Comparison of ENCODE assay signal across 37 cellular contexts in the genomic region with DNA sequence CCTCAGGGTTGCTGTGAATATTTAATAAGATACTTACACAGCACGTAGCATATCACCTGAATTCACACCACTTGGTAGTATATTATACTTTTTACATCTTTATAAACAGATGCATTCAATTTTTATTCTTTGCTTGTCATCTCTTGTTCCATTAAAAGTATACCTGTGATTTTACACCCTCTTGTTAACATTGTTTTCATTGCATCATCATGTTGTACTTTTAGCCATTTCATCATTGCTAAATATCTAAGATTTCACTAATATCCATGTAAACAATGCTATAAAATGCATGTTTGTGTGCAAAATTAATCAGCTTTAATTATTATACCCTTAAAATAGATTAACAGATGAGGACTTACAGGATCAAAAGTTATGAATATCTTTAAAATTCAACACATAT.
A peak's percentile ranks its signal among the peaks of the same experiment; 100 is the strongest.
DNase-seq lines count a peak whose midpoint lies in the region; ATAC-seq, FAIRE-seq and TF ChIP-seq lines count a peak whose summit lies in the region.
"Had no signal": no experiment of that assay in that cellular context is flagged by ENCODE, and none has a peak within 500 bp of the region (broad histone marks: within the 10 kb centered on the region; RNA-seq: fewer than 3 reads in every experiment).

No MANE protein-coding gene starts in this region.

- H3K14ac ChIP-seq in IMR-90 (replicated peaks; ENCODE audit: low read depth, low read length) = no peak overlapping the region

- H2BK5ac ChIP-seq in IMR-90 (ENCODE audit: low read depth, low read length, poor library complexity, severe bottlenecking) = no peak overlapping the region

- TF ChIP-seq POLR2A in HepG2 (IDR thresholded peaks at IDR 0.05; ENCODE audit: insufficient read depth in 1 of 2, low read depth in 2 of 2, low read length in 2 of 2) = no peak
- no peak for TF ChIP-seq POLR2A in right lobe of liver (IDR thresholded peaks at IDR 0.05)
- no peak for TF ChIP-seq POLR2A in IMR-90 (IDR thresholded peaks at IDR 0.05; ENCODE audit: low read depth, low read length)
- TF ChIP-seq POLR2A in K562 (conservative IDR thresholded peaks at IDR 0.05) = no peak

- no peak overlapping the region for H4K91ac ChIP-seq in IMR-90 (ENCODE audit: insufficient read depth, low read depth, low read length)

- no peak overlapping the region for H4K5ac ChIP-seq in IMR-90 (ENCODE audit: low read depth, low read length)

- H2AFZ ChIP-seq in HepG2 (ENCODE audit: low read length) (no peak overlapping the region), IMR-90 (replicated peaks; ENCODE audit: low read length, poor library complexity) (no peak overlapping the region), K562 (ENCODE audit: low read depth, low read length) (no peak overlapping the region)

- H3K27me3 ChIP-seq in HepG2 (ENCODE audit: control insufficient read depth in 1 of 2, insufficient read depth in 2 of 2, low read length in 2 of 2) (no peaks in the 10 kb centered on the region), right lobe of liver (no peaks in the 10 kb centered on the region), IMR-90 (ENCODE audit: control insufficient read depth, insufficient read depth, low read length) (no peaks in the 10 kb centered on the region), K562 (ENCODE audit: control insufficient read depth in 2 of 2, insufficient read depth in 2 of 2, low read length in 2 of 2) (no peaks in the 10 kb centered on the region)
- H3K27me3 ChIP-seq: BE2C; BLaER1; BLaER1 treated with 17β-estradiol and CSF1 and Interleukin-3, amounts not matched to agents 10 nM and 100 nM had no signal

- H3K36me3 ChIP-seq in HepG2 (replicated peaks in 1 of 2; ENCODE audit: control insufficient read depth in 1 of 2, insufficient read depth in 2 of 2, low read length in 2 of 2) (no peaks in the 10 kb centered on the region), right lobe of liver (no peaks in the 10 kb centered on the region), IMR-90 (ENCODE audit: control insufficient read depth, insufficient read depth, low read length) (no peaks in the 10 kb centered on the region), K562 (ENCODE audit: control insufficient read depth, insufficient read depth, low read length) (no peaks in the 10 kb centered on the region)
- H3K36me3 ChIP-seq: BE2C; BLaER1; BLaER1 treated with 17β-estradiol and CSF1 and Interleukin-3, amounts not matched to agents 10 nM and 100 nM had no signal

- peak overlapping the region; percentile 39 for H3K27ac Mint-ChIP-seq in chondrocyte (ENCODE audit: unreplicated experiment)
- H3K27ac Mint-ChIP-seq: B cell; CD14-positive monocyte; CD4-positive, alpha-beta memory T cell; CD4-positive, alpha-beta T cell; CD4-positive, CD25-positive, alpha-beta regulatory T cell; CD8-positive, alpha-beta memory T cell; CD8-positive, alpha-beta T cell had no signal

- H3K4ac ChIP-seq in IMR-90 (ENCODE audit: low read depth, low read length) = 0 out of 2 replicates have a peak overlapping the region, but pooled peaks have one; percentile 67

- peaks cover 71% of the 10 kb centered on the region for H3K4me1 Mint-ChIP-seq in chondrocyte (ENCODE audit: low read depth)
- H3K4me1 Mint-ChIP-seq in activated T-cell treated with anti-CD3 and anti-CD28 coated beads, Interleukin-2, amount 50 U/mL, for 4 hours (ENCODE audit: low read depth) = no peaks in the 10 kb centered on the region
- H3K4me1 Mint-ChIP-seq: B cell; CD14-positive monocyte; CD4-positive, CD25-positive, alpha-beta regulatory T cell; CD8-positive, alpha-beta memory T cell had no signal

- H3K4me1 ChIP-seq in HepG2 (ENCODE audit: insufficient read depth, low read length) = no peaks in the 10 kb centered on the region
- H3K4me1 ChIP-seq in right lobe of liver = peaks cover 0 to 5% (median 2%) of the 10 kb centered on the region in 4 donors
- peaks cover 12% of the 10 kb centered on the region for H3K4me1 ChIP-seq in IMR-90 (ENCODE audit: control insufficient read depth, insufficient read depth, low read length)
- no peaks in the 10 kb centered on the region for H3K4me1 ChIP-seq in K562 (replicated peaks in 1 of 2; ENCODE audit: control insufficient read depth in 2 of 2, insufficient read depth in 2 of 2, low read length in 2 of 2)
- H3K4me1 ChIP-seq: A549, BE2C, BLaER1, Caco-2 had no signal

- in situ Hi-C loops in HepG2 (cut with HindIII; ENCODE audit: extremely low pct_ligation_motif_present, low pct_unique_long_range_greater_than_20kb) = no loop called here
- in situ Hi-C loops in IMR-90 (cut with MboI; ENCODE audit: low sequenced_read_pairs) = loop anchor here (10.0 kb wide), 1 partner anchor 154 kb away; the partner anchor contains the start of gene MEX3B
- in situ Hi-C loops in K562 (cut with MboI) = no loop called here

- H3K9me1 ChIP-seq in IMR-90 (ENCODE audit: insufficient read depth, low read length) (peaks cover 16% of the 10 kb centered on the region), K562 (ENCODE audit: control insufficient read depth, insufficient read depth, low read length) (no peaks in the 10 kb centered on the region)

- H2BK120ac ChIP-seq in IMR-90 (ENCODE audit: low read depth, low read length) = no peak overlapping the region

- H3K4me3 ChIP-seq in HepG2 (replicated peaks in 1 of 3; ENCODE audit: insufficient read depth in 1 of 3, low read depth in 2 of 3, low read length in 3 of 3) (no peak overlapping the region), right lobe of liver (no peak overlapping the region), IMR-90 (ENCODE audit: insufficient read depth, low read depth, low read length) (no peak overlapping the region), K562 (no peak overlapping the region)
- H3K4me3 ChIP-seq: A549; BLaER1; BLaER1 treated with 17β-estradiol and CSF1 and Interleukin-3, amounts not matched to agents 10 nM and 100 nM had no signal

- no peak overlapping the region for H3K4me3 Mint-ChIP-seq in chondrocyte (ENCODE audit: unreplicated experiment)
- no peak overlapping the region for H3K4me3 Mint-ChIP-seq in activated T-cell treated with anti-CD3 and anti-CD28 coated beads, Interleukin-2, amount 50 U/mL, for 4 hours
- H3K4me3 Mint-ChIP-seq: B cell; CD14-positive monocyte; CD4-positive, alpha-beta memory T cell; CD4-positive, alpha-beta T cell; CD4-positive, CD25-positive, alpha-beta regulatory T cell; CD8-positive, alpha-beta memory T cell; CD8-positive, alpha-beta T cell had no signal

- no peaks in the 10 kb centered on the region for H3K9me3 ChIP-seq in HepG2 (ENCODE audit: low read length)
- no peaks in the 10 kb centered on the region for H3K9me3 ChIP-seq in right lobe of liver
- no peaks in the 10 kb centered on the region for H3K9me3 ChIP-seq in IMR-90 (ENCODE audit: control insufficient read depth, insufficient read depth, low read length)
- H3K9me3 ChIP-seq in K562 (replicated peaks; ENCODE audit: control insufficient read depth, insufficient read depth, low read depth, low read length) = no peaks in the 10 kb centered on the region
- H3K9me3 ChIP-seq: A549; BE2C; BLaER1; BLaER1 treated with 17β-estradiol and CSF1 and Interleukin-3, amounts not matched to agents 10 nM and 100 nM; Caco-2 had no signal

- H3K23ac ChIP-seq in IMR-90 (ENCODE audit: low read depth, low read length) = no peak overlapping the region; the same call in 1 of the 2 replicates

- CTCF ChIA-PET in HepG2 (lab: Yijun Ruan, JAX; ENCODE audit: low intra/inter-chr PET ratio, low total read pairs) (no interaction called here), IMR-90 (lab: Yijun Ruan, JAX) (interaction anchor here (1.9 kb wide), 1 partner anchor 9 kb away, joined by 6 read pairs; no protein-coding TSS in a partner anchor), K562 (lab: Yijun Ruan, JAX; ENCODE audit: low intra/inter-chr PET ratio) (interaction anchor here (0.6 kb wide), 1 partner anchor 390 kb away, joined by 3 read pairs; no protein-coding TSS in a partner anchor)

- no peaks in the 10 kb centered on the region for H3K79me1 ChIP-seq in IMR-90 (ENCODE audit: low read depth in 1 of 2, low read length in 2 of 2)

- H3K4me2 ChIP-seq in HepG2 (ENCODE audit: low read depth, low read length) (no peak overlapping the region), IMR-90 (ENCODE audit: low read depth, low read length) (no peak overlapping the region), K562 (ENCODE audit: insufficient read depth, low read length) (no peak overlapping the region)
- H3K4me2 ChIP-seq: A549; BLaER1; BLaER1 treated with 17β-estradiol and CSF1 and Interleukin-3, amounts not matched to agents 10 nM and 100 nM had no signal

- dilution Hi-C loops in IMR-90 (cut with HindIII; ENCODE audit: low sequenced_read_pairs, unreplicated experiment) = no loop called here

- H3K27ac ChIP-seq in HepG2 (ENCODE audit: extremely low read length, insufficient read depth, low read length) (no peak overlapping the region), right lobe of liver (no peak overlapping the region), IMR-90 (ENCODE audit: insufficient read depth, low read length) (no peak overlapping the region), K562 (ENCODE audit: extremely low read depth, low read depth, low read length) (no peak overlapping the region)
- H3K27ac ChIP-seq: 22Rv1; A549; BLaER1; BLaER1 treated with 17β-estradiol and CSF1 and Interleukin-3, amounts not matched to agents 10 nM and 100 nM; C4-2B had no signal

- H2AK9ac ChIP-seq in IMR-90 (replicated peaks; ENCODE audit: low read depth, low read length, poor library complexity) = no peak overlapping the region

- no peak overlapping the region for H4K8ac ChIP-seq in IMR-90 (ENCODE audit: low read depth in 2 of 2, low read length in 2 of 2)

- TF ChIP-seq RAD21 in HepG2 (CRISPR knock-in tag; IDR thresholded peaks at IDR 0.05) (no peak), IMR-90 (IDR thresholded peaks at IDR 0.05; ENCODE audit: low read length) (no peak), K562 (CRISPR knock-in tag; conservative IDR thresholded peaks at IDR 0.05 in 1 of 2, IDR thresholded peaks at IDR 0.05 in 1 of 2) (no peak)

- no peak for ATAC-seq in HepG2
- no peak for ATAC-seq in right lobe of liver
- no peak for ATAC-seq in IMR-90 (ENCODE audit: low read depth)
- no peak for ATAC-seq in K562
- no peak for ATAC-seq in activated T-cell treated with anti-CD3 and anti-CD28 coated beads, Interleukin-2, amount 50 U/mL, for 4 hours
- ATAC-seq: A549; CD8-positive, alpha-beta T cell had no signal

- FAIRE-seq in HepG2 (lab: Jason Lieb, UNC) = no peak
- FAIRE-seq in K562 (lab: Jason Lieb, UNC) = no peak
- no peak for FAIRE-seq in frontal cortex (lab: Jason Lieb, UNC)
- FAIRE-seq: A204.1, A549, D721Med had no signal

- POLR2A ChIA-PET in HepG2 (lab: Yijun Ruan, JAX) (no interaction called here), IMR-90 (lab: Charles Lee; ENCODE audit: unreplicated experiment) (no interaction called here), K562 (lab: Yijun Ruan, JAX) (interaction anchor here (1.0 kb wide), 1 partner anchor 11 kb away, joined by 3 read pairs; no protein-coding TSS in a partner anchor)

- TF ChIP-seq EP300 in HepG2 (IDR thresholded peaks at IDR 0.05; ENCODE audit: low read depth in 2 of 2, low read length in 2 of 2) (no peak), HepG2 (CRISPR knock-in tag; IDR thresholded peaks at IDR 0.05; ENCODE audit: borderline replicate concordance) (no peak), K562 (IDR thresholded peaks at IDR 0.05; ENCODE audit: low read length) (no peak)

- H4K20me1 ChIP-seq in HepG2 (ENCODE audit: insufficient read depth, low read length) (no peaks in the 10 kb centered on the region), IMR-90 (ENCODE audit: insufficient read depth, low read length) (no peaks in the 10 kb centered on the region), K562 (replicated peaks; ENCODE audit: control insufficient read depth, insufficient read depth, low read length) (no peaks in the 10 kb centered on the region)
- H4K20me1 ChIP-seq: BLaER1; BLaER1 treated with 17β-estradiol and CSF1 and Interleukin-3, amounts not matched to agents 10 nM and 100 nM had no signal

- H3K27me3 Mint-ChIP-seq in chondrocyte (ENCODE audit: low read depth) = no peaks in the 10 kb centered on the region
- H3K27me3 Mint-ChIP-seq in activated T-cell treated with anti-CD3 and anti-CD28 coated beads, Interleukin-2, amount 50 U/mL, for 4 hours (ENCODE audit: low read depth) = peaks cover 7% of the 10 kb centered on the region

- H3K79me2 ChIP-seq in HepG2 (ENCODE audit: insufficient read depth, low read length) = no peaks in the 10 kb centered on the region
- no peaks in the 10 kb centered on the region for H3K79me2 ChIP-seq in K562 (ENCODE audit: control insufficient read depth, insufficient read depth, low read length)

- H2BK20ac ChIP-seq in IMR-90 (ENCODE audit: low read depth, low read length) = no peak overlapping the region

- peaks cover 11% of the 10 kb centered on the region for H3K9me3 Mint-ChIP-seq in chondrocyte (ENCODE audit: low read depth)
- no peaks in the 10 kb centered on the region for H3K9me3 Mint-ChIP-seq in activated T-cell treated with anti-CD3 and anti-CD28 coated beads, Interleukin-2, amount 50 U/mL, for 4 hours
- H3K9me3 Mint-ChIP-seq: CD4-positive, alpha-beta T cell; CD8-positive, alpha-beta T cell had no signal

- TF ChIP-seq CTCF in HepG2 (CRISPR knock-in tag; IDR thresholded peaks at IDR 0.05) = no peak
- no peak for TF ChIP-seq CTCF in right lobe of liver (IDR thresholded peaks at IDR 0.05)
- no peak for TF ChIP-seq CTCF in IMR-90 (conservative IDR thresholded peaks at IDR 0.05; ENCODE audit: low read depth, low read length)
- TF ChIP-seq CTCF in K562 (IDR thresholded peaks at IDR 0.05 in 2 of 3, conservative IDR thresholded peaks at IDR 0.05 in 1 of 3; ENCODE audit: insufficient read depth in 2 of 3, low read depth in 1 of 3, low read length in 3 of 3) = no peak
- TF ChIP-seq CTCF in chondrocyte (IDR thresholded peaks at IDR 0.05) = no peak

- H2AK5ac ChIP-seq in IMR-90 (ENCODE audit: low read depth, low read length) = no peak overlapping the region

- H3K36me3 Mint-ChIP-seq in chondrocyte (ENCODE audit: low read depth) = peaks cover 1% of the 10 kb centered on the region
- no peaks in the 10 kb centered on the region for H3K36me3 Mint-ChIP-seq in activated T-cell treated with anti-CD3 and anti-CD28 coated beads, Interleukin-2, amount 50 U/mL, for 4 hours (ENCODE audit: insufficient read depth)
- H3K36me3 Mint-ChIP-seq: CD14-positive monocyte; CD4-positive, alpha-beta memory T cell; CD4-positive, CD25-positive, alpha-beta regulatory T cell; CD8-positive, alpha-beta memory T cell; CD8-positive, alpha-beta T cell had no signal

- 0 out of 3 replicates have a peak overlapping the region, but pooled peaks have one; percentile 38 for H2BK15ac ChIP-seq in IMR-90 (ENCODE audit: low read depth, low read length)

- BruUV-seq in HepG2 (replicated peaks; lab: Mats Ljungman, UMichigan) (no TSS peak), IMR-90 (replicated peaks; lab: Mats Ljungman, UMichigan) (no TSS peak), K562 (replicated peaks; lab: Mats Ljungman, UMichigan) (no TSS peak)

- H3K56ac ChIP-seq in IMR-90 (ENCODE audit: extremely low read depth, insufficient read depth, low read length) = no peak overlapping the region

- no peak overlapping the region for H3K18ac ChIP-seq in IMR-90 (ENCODE audit: low read depth, low read length)

- H3K9ac ChIP-seq in HepG2 (ENCODE audit: insufficient read depth, low read depth, low read length) (no peak overlapping the region), IMR-90 (ENCODE audit: low read depth, low read length) (no peak overlapping the region), K562 (ENCODE audit: insufficient read depth in 1 of 2, low read depth in 2 of 2, low read length in 2 of 2) (no peak overlapping the region)
- H3K9ac ChIP-seq: BLaER1; BLaER1 treated with 17β-estradiol and CSF1 and Interleukin-3, amounts not matched to agents 10 nM and 100 nM had no signal

- WGBS in HepG2 (ENCODE audit: low lambda C conversion rate) = 0% methylated on average over 1 of the region's 1 CpG
- 100% methylated on average over 1 of the region's 1 CpG for WGBS in right lobe of liver (ENCODE audit: insufficient coverage, low coverage, low lambda C conversion rate, missing lambda C conversion rate)
- WGBS in IMR-90 (ENCODE audit: extremely low coverage in 2 of 2, insufficient read length in 1 of 2), 2 experiments = no CpG with 5 or more reads among the region's 1 CpG
- WGBS in K562 (ENCODE audit: insufficient coverage, low coverage, missing lambda C conversion rate) = 18% methylated on average over 1 of the region's 1 CpG

- DNase-seq in HepG2 (ENCODE audit: low spot score) (no peak), right lobe of liver (no peak), IMR-90 (no peak), K562 (ENCODE audit: extremely low read depth in 1 of 4, low spot score in 3 of 4) (no peak), chondrocyte (ENCODE audit: low spot score) (no peak), globus pallidus (ENCODE audit: low spot score) (no peak), frontal cortex (ENCODE audit: low spot score in 2 of 2) (no peak)
- DNase-seq in activated T-cell treated with anti-CD3 and anti-CD28 coated beads, Interleukin-2, amount 50 U/mL, for 4 hours = no peak
- DNase-seq: 8988T; ACHN; AML-193; BE2C; C1 segment of cervical spinal cord; Caco-2; Calu3; CD4-positive, alpha-beta memory T cell; CD4-positive, alpha-beta T cell; CD4-positive, CD25-positive, alpha-beta regulatory T cell; CD8-positive, alpha-beta memory T cell; CD8-positive, alpha-beta T cell; COR-L47; DMS 273 treated with DMSO at 0.1 percent for 48 hours; DMS153; DMS53; DMS79; DMS79 treated with DMSO at 0.1 percent for 48 hours; DND-41; EL had no signal

- intact Hi-C loops in HepG2 (cut with micrococcal nuclease; ENCODE audit: unreplicated experiment) = no loop called here
- intact Hi-C loops in right lobe of liver (cut with DNase I) = no loop called here
- intact Hi-C loops in IMR-90 (cut with micrococcal nuclease) = no loop called here
- intact Hi-C loops in K562 (cut with micrococcal nuclease) = no loop called here

Comparison
In these comparisons a context has a peak if more than half of its experiments do, and no peak if none do; other contexts are left out.
1. Of the 241 proteins assayed by ChIP-seq in both HepG2 and K562: peak only in HepG2: none; only in K562: CEBPB; in both: none; in neither: 237; mixed calls (peak in some experiments, not most) for 3.